13 cellular contexts compared by ENCODE assay signal in the genomic region with DNA sequence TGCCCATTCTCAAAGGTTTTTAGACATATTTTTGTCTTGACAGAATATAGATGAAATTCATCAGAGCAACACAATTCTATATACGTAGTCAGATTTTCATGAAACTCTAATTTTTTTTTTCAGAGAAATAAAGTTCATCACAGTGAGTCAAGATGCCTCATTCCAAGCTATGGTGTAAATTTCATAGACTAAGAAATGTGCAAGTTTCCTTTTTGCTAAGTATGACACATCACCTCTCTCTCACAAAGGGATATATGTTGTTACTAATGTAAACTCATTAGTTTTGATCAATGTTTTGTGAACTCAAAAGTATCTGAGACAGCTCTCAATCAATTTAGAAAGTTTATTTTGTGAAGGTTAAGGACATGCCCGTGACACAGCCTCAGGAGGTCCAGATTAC.
DNase-seq lines count a peak whose midpoint lies in the region; TF ChIP-seq lines count a peak whose summit lies in the region.
"Had no signal": no experiment of that assay in that cellular context is flagged by ENCODE, and none has a peak within 500 bp of the region (broad histone marks: within the 10 kb centered on the region; RNA-seq: fewer than 3 reads in every experiment).

No MANE protein-coding gene starts in this region.

- H3F3A ChIP-seq in MM.1S (ENCODE audit: insufficient read depth, low read length): no peaks in the 10 kb centered on the region

- no peak overlapping the region for H3K9ac ChIP-seq in MM.1S (ENCODE audit: low read length)

- H3K9me3 ChIP-seq in MM.1S (replicated peaks; ENCODE audit: insufficient read depth, low read length): no peaks in the 10 kb centered on the region

- no peak overlapping the region for H2AFZ ChIP-seq in MM.1S (ENCODE audit: low read length)

- no peak overlapping the region for H3K4me3 ChIP-seq in brain microvascular endothelial cell (ENCODE audit: low read depth, low read length)
- H3K4me3 ChIP-seq in MM.1S (ENCODE audit: low read length): no peak overlapping the region

- H3K36me3 ChIP-seq in brain microvascular endothelial cell (replicated peaks) (no peaks in the 10 kb centered on the region), MM.1S (replicated peaks; ENCODE audit: insufficient read depth, low read length) (no peaks in the 10 kb centered on the region)

- H3K9me2 ChIP-seq in MM.1S (replicated peaks; ENCODE audit: insufficient read depth, low read length): no peaks in the 10 kb centered on the region

- in situ Hi-C loops in brain microvascular endothelial cell (cut with HindIII; ENCODE audit: low pct_ligation_motif_present, low sequenced_read_pairs): no loop called here

- no peaks in the 10 kb centered on the region for H3K79me2 ChIP-seq in MM.1S (ENCODE audit: low read length)

- DNase-seq in EL: peak; percentile 40
- DNase-seq in HT1080 (ENCODE audit: low read depth): peak; percentile 57
- DNase-seq in brain microvascular endothelial cell: no peak
- DNase-seq in kidney glomerular epithelial cell (lab: John Stamatoyannopoulos, UW): peak; percentile 2
- DNase-seq in GOT3 (lab: John Stamatoyannopoulos, UW): no peak
- DNase-seq in occipital lobe (lab: John Stamatoyannopoulos, UW): no peak
- no peak for DNase-seq in MM.1S
- no peak for DNase-seq in iPS-NIHi7 (ENCODE audit: extremely low spot score)
- DNase-seq: activated CD8-positive, alpha-beta memory T cell treated with anti-CD3 and anti-CD28 coated beads for 24 hours; CD4-positive, CD25-positive, alpha-beta regulatory T cell; left colon; naive thymus-derived CD8-positive, alpha-beta T cell; NCI-H2171 had no signal

- H4K20me1 ChIP-seq in MM.1S (ENCODE audit: insufficient read depth, low read length): no peaks in the 10 kb centered on the region

- H3K4me1 ChIP-seq in MM.1S (ENCODE audit: low read length): no peaks in the 10 kb centered on the region

- H3K27me3 ChIP-seq in brain microvascular endothelial cell (replicated peaks) (no peaks in the 10 kb centered on the region), MM.1S (replicated peaks; ENCODE audit: insufficient read depth, low read length) (no peaks in the 10 kb centered on the region)

- no peak for TF ChIP-seq CTCF in brain microvascular endothelial cell (IDR thresholded peaks at IDR 0.05; ENCODE audit: low read depth, low read length, missing control alignments)
- no peak for TF ChIP-seq CTCF in MM.1S (IDR thresholded peaks at IDR 0.05; ENCODE audit: low read length)

- H3K27ac ChIP-seq in brain microvascular endothelial cell (peak overlapping the region; percentile 67), MM.1S (ENCODE audit: low read length) (no peak overlapping the region)

- no peak overlapping the region for H3K4me2 ChIP-seq in MM.1S (ENCODE audit: low read depth, low read length)

Comparison
In these comparisons a context has a peak if more than half of its experiments do, and no peak if none do; other contexts are left out.
1. DNase-seq: peak in EL (single experiment), HT1080 (single experiment) and kidney glomerular epithelial cell (single experiment); none in brain microvascular endothelial cell (single experiment), GOT3 (single experiment), occipital lobe (single experiment), MM.1S (single experiment) and iPS-NIHi7 (single experiment).